Comparison of ENCODE assay signal across 15 cellular contexts in genomic region chr15:26841514-26841913, GRCh38. TPM values are rescaled to one million over a fixed set of nuclear protein-coding genes. Genes with fewer than 3 reads are reported as not detected.
A peak's percentile ranks its signal among the peaks of the same experiment; 100 is the strongest.
DNase-seq lines count a peak whose midpoint lies in the region; ATAC-seq and TF ChIP-seq lines count a peak whose summit lies in the region.
"Had no signal": no experiment of that assay in that cellular context is flagged by ENCODE, and none has a peak within 500 bp of the region (broad histone marks: within the 10 kb centered on the region; RNA-seq: fewer than 3 reads in every experiment).

No MANE protein-coding gene starts in this region.

- DNase-seq in glutamatergic neuron (no peak), neural progenitor cell (ENCODE audit: low spot score) (no peak)
- no peak for DNase-seq in activated naive CD4-positive, alpha-beta T cell (lab: John Stamatoyannopoulos, UW)
- DNase-seq in activated CD4-positive, alpha-beta T cell treated with anti-CD3 and anti-CD28 coated beads, Interleukin-2, amount 10 ng/mL, durations not matched to agents 24 days and 14 days = no peak
- DNase-seq: CD8-positive, alpha-beta T cell; COR-L47; DMS153; DMS79 treated with DMSO at 0.1 percent for 48 hours; EL; GDM1 had no signal

- no peak for TF ChIP-seq CTCF in glutamatergic neuron (IDR thresholded peaks at IDR 0.05; ENCODE audit: partially characterized antibody, unreplicated experiment)
- TF ChIP-seq CTCF in neural progenitor cell (IDR thresholded peaks at IDR 0.05) = no peak

- H3K4me1 Mint-ChIP-seq in glutamatergic neuron (ENCODE audit: low read depth, unreplicated experiment) (peaks cover 8% of the 10 kb centered on the region), neural progenitor cell (no peaks in the 10 kb centered on the region)
- no peaks in the 10 kb centered on the region for H3K4me1 Mint-ChIP-seq in activated CD4-positive, alpha-beta T cell treated with anti-CD3 and anti-CD28 coated beads, Interleukin-2, amount 10 ng/mL, durations not matched to agents 24 days and 14 days
- H3K4me1 Mint-ChIP-seq: CD14-positive monocyte had no signal

- H3K36me3 Mint-ChIP-seq in glutamatergic neuron (ENCODE audit: unreplicated experiment) (no peaks in the 10 kb centered on the region), neural progenitor cell (no peaks in the 10 kb centered on the region)
- H3K36me3 Mint-ChIP-seq in activated CD4-positive, alpha-beta T cell treated with anti-CD3 and anti-CD28 coated beads, Interleukin-2, amount 10 ng/mL, durations not matched to agents 24 days and 14 days (ENCODE audit: low read depth) = no peaks in the 10 kb centered on the region
- H3K36me3 Mint-ChIP-seq: CD14-positive monocyte; CD8-positive, alpha-beta T cell had no signal

- no peaks in the 10 kb centered on the region for H3K79me2 ChIP-seq in neural progenitor cell (ENCODE audit: low read depth)

- no peaks in the 10 kb centered on the region for H4K20me1 ChIP-seq in neural progenitor cell (ENCODE audit: low read depth)

- H3K4me3 ChIP-seq in HUES48 (ENCODE audit: low read depth, low read length) (peak overlapping the region; percentile 1; the same call in 1 of the 2 replicates), neural progenitor cell (no peak overlapping the region)
- H3K4me3 ChIP-seq: A549 had no signal

- H3K27me3 Mint-ChIP-seq in glutamatergic neuron (ENCODE audit: unreplicated experiment) = peaks cover 2% of the 10 kb centered on the region
- H3K27me3 Mint-ChIP-seq in neural progenitor cell (ENCODE audit: insufficient read depth, low read depth) = peaks cover 2% of the 10 kb centered on the region
- peaks cover 4% of the 10 kb centered on the region for H3K27me3 Mint-ChIP-seq in activated CD4-positive, alpha-beta T cell treated with anti-CD3 and anti-CD28 coated beads, Interleukin-2, amount 10 ng/mL, durations not matched to agents 24 days and 14 days

- intact Hi-C loops in activated CD4-positive, alpha-beta T cell treated with anti-CD3 and anti-CD28 coated beads, Interleukin-2, amount 10 ng/mL, durations not matched to agents 24 days and 14 days (cut with micrococcal nuclease) = no loop called here

- no peak for ATAC-seq in HG03045 (IDR thresholded peaks at IDR 0.05; ENCODE audit: unreplicated experiment)
- ATAC-seq: A549; CD8-positive, alpha-beta T cell; HepG2 had no signal

- H3K9me3 Mint-ChIP-seq in glutamatergic neuron (ENCODE audit: unreplicated experiment) (no peaks in the 10 kb centered on the region), neural progenitor cell (peaks cover 18% of the 10 kb centered on the region)
- H3K9me3 Mint-ChIP-seq in activated CD4-positive, alpha-beta T cell treated with anti-CD3 and anti-CD28 coated beads, Interleukin-2, amount 10 ng/mL, durations not matched to agents 24 days and 14 days = no peaks in the 10 kb centered on the region

- no peaks in the 10 kb centered on the region for H3F3A ChIP-seq in neural progenitor cell (ENCODE audit: low read depth)

- H3K27ac Mint-ChIP-seq in glutamatergic neuron (ENCODE audit: unreplicated experiment) (no peak overlapping the region), neural progenitor cell (no peak overlapping the region)
- no peak overlapping the region for H3K27ac Mint-ChIP-seq in activated CD4-positive, alpha-beta T cell treated with anti-CD3 and anti-CD28 coated beads, Interleukin-2, amount 10 ng/mL, durations not matched to agents 24 days and 14 days
- H3K27ac Mint-ChIP-seq: CD14-positive monocyte; CD8-positive, alpha-beta T cell had no signal

- peak overlapping the region; percentile 7 for H3K4me3 Mint-ChIP-seq in glutamatergic neuron (ENCODE audit: unreplicated experiment)
- no peak overlapping the region for H3K4me3 Mint-ChIP-seq in neural progenitor cell
- H3K4me3 Mint-ChIP-seq in activated CD4-positive, alpha-beta T cell treated with anti-CD3 and anti-CD28 coated beads, Interleukin-2, amount 10 ng/mL, durations not matched to agents 24 days and 14 days = no peak overlapping the region
- H3K4me3 Mint-ChIP-seq: CD14-positive monocyte; CD8-positive, alpha-beta T cell had no signal

- H3K9ac ChIP-seq in HUES48 (ENCODE audit: low read depth, low read length) (no peak overlapping the region), neural progenitor cell (no peak overlapping the region)

- H3K27ac ChIP-seq in HUES48 (ENCODE audit: low read depth, low read length) (no peak overlapping the region), neural progenitor cell (no peak overlapping the region)
- H3K27ac ChIP-seq: A549 had no signal

- H3K36me3 ChIP-seq in HUES48 (ENCODE audit: control insufficient read depth, insufficient read depth, low read length) (no peaks in the 10 kb centered on the region), neural progenitor cell (no peaks in the 10 kb centered on the region)

- no peak overlapping the region for H3K4me2 ChIP-seq in neural progenitor cell
- H3K4me2 ChIP-seq: A549 had no signal

- H3K9me3 ChIP-seq in HUES48 (ENCODE audit: control insufficient read depth, insufficient read depth, low read length) = no peaks in the 10 kb centered on the region
- no peaks in the 10 kb centered on the region for H3K9me3 ChIP-seq in neural progenitor cell (ENCODE audit: low read depth)

- H2AFZ ChIP-seq in neural progenitor cell (replicated peaks) = peak overlapping the region; percentile 77

- H3K4me1 ChIP-seq in HUES48 (ENCODE audit: control insufficient read depth, insufficient read depth, low read length) = peaks cover 19% of the 10 kb centered on the region
- no peaks in the 10 kb centered on the region for H3K4me1 ChIP-seq in neural progenitor cell

- H3K27me3 ChIP-seq in HUES48 (ENCODE audit: control insufficient read depth, insufficient read depth, low read length) (no peaks in the 10 kb centered on the region), neural progenitor cell (no peaks in the 10 kb centered on the region)

RNA-seq across cellular contexts. Expression of gene GABRA5, which starts 25.3 kb away (rescaled TPM):
- total RNA-seq in glutamatergic neuron (ENCODE audit: unreplicated experiment) (1.1 TPM), neural progenitor cell (ENCODE audit: low replicate concordance) (3.0 and 4.4 TPM in 2 replicates)
- total RNA-seq in activated CD4-positive, alpha-beta T cell treated with anti-CD3 and anti-CD28 coated beads, Interleukin-2, amount 10 ng/mL, durations not matched to agents 24 days and 14 days = not detected in 2 replicates
- total RNA-seq: CD8-positive, alpha-beta T cell; HepG2 had no signal
